ENCODE assay signal across 21 cellular contexts in the genomic region with DNA sequence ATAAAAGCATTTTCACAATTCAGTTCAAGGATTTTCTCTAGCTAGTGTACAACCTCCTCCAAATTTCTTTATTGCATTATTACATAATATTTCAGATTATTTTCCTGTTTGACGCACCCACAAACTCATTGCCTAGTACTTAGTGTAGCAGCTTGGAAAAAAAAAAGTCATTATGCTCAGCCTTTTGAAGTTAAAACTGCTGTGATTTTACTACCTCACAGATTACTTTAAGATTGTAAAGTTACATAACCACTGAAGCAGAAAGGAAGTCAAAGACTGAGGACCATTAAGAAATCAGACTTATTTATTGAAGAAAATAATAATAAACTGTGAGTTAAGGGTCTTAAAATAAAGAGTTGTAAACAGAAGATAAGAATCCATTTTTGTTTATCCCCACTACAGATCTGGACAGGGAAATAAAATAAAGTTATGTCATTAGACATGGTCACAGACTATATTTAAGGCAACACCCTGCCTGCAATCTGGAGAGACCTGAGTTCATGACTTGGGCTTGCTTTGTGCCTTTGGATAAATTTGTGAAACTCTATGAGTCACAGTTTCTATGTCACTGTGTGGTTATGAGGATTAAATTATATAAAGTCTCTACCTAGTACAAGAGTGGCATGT.
DNase-seq lines count a peak whose midpoint lies in the region; ATAC-seq and TF ChIP-seq lines count a peak whose summit lies in the region.
"Had no signal": no experiment of that assay in that cellular context is flagged by ENCODE, and none has a peak within 500 bp of the region (broad histone marks: within the 10 kb centered on the region; RNA-seq: fewer than 3 reads in every experiment).

No MANE protein-coding gene starts in this region.

- DNase-seq in epithelial cell of esophagus (ENCODE audit: low read depth) (peak; percentile 13), left kidney (ENCODE audit: low read depth, low spot score) (peak; percentile 65), renal cortical epithelial cell (ENCODE audit: low read depth) (peak; percentile 66), NCI-H1048 (lab: John Stamatoyannopoulos, UW) (no peak)
- no peak for DNase-seq in NK-92 treated with Interleukin-12 subunit alpha and Interleukin-12 subunit beta, amount 100 ng/mL, for 24 hours (lab: John Stamatoyannopoulos, UW)
- no peak for DNase-seq in activated T-helper 2 cell treated with anti-CD3 and anti-CD28 coated beads, Interferon-gamma antibody, Interleukin-2, Interleukin-4, amounts not matched to agents 10 μg/mL and 5 μg/mL and 100 μg/mL, durations not matched to agents 14 hours and 24 hours and 36 hours (ENCODE audit: low spot score)
- DNase-seq: DMS79 treated with DMSO at 0.1 percent for 48 hours, H9, IMR-90, MV-4-11, NCI-H1694, NCI-H2081, NCI-H2171, NCI-H524 treated with DMSO at 0.1 percent for 48 hours, NCI-H82, OCI-M1, SJCRH30 had no signal

- no peak overlapping the region for H3K4me3 Mint-ChIP-seq in activated T-helper 2 cell treated with anti-CD3 and anti-CD28 coated beads, Interferon-gamma antibody, Interleukin-2, Interleukin-4, amounts not matched to agents 10 μg/mL and 5 μg/mL and 100 μg/mL, durations not matched to agents 14 hours and 24 hours and 36 hours (ENCODE audit: low read depth)
- H3K4me3 Mint-ChIP-seq: B cell, H9 had no signal

- no peaks in the 10 kb centered on the region for H3K9me3 ChIP-seq in HEK293 (ENCODE audit: control insufficient read depth, insufficient read depth, low read depth, low read length)
- H3K9me3 ChIP-seq: SJCRH30 had no signal

- no peak overlapping the region for H3K27ac ChIP-seq in HEK293 (ENCODE audit: extremely low read depth, low read depth, low read length)
- H3K27ac ChIP-seq: KMS-11, SJCRH30 had no signal

- H3K36me3 ChIP-seq in HEK293 (ENCODE audit: control insufficient read depth in 2 of 2, insufficient read depth in 1 of 2, low read length in 2 of 2): no peaks in the 10 kb centered on the region
- H3K36me3 ChIP-seq: SJCRH30 had no signal

- ATAC-seq in HG02623 (IDR thresholded peaks at IDR 0.05; ENCODE audit: unreplicated experiment): no peak

- H3K4me3 ChIP-seq in HEK293 (ENCODE audit: low read depth, low read length) (no peak overlapping the region), epithelial cell of esophagus (ENCODE audit: low read length) (no peak overlapping the region)
- H3K4me3 ChIP-seq: SJCRH30 had no signal

- no peaks in the 10 kb centered on the region for H3K27me3 Mint-ChIP-seq in activated T-helper 2 cell treated with anti-CD3 and anti-CD28 coated beads, Interferon-gamma antibody, Interleukin-2, Interleukin-4, amounts not matched to agents 10 μg/mL and 5 μg/mL and 100 μg/mL, durations not matched to agents 14 hours and 24 hours and 36 hours (ENCODE audit: low read depth)
- H3K27me3 Mint-ChIP-seq: B cell had no signal

- no peaks in the 10 kb centered on the region for H3K4me1 Mint-ChIP-seq in activated T-helper 2 cell treated with anti-CD3 and anti-CD28 coated beads, Interferon-gamma antibody, Interleukin-2, Interleukin-4, amounts not matched to agents 10 μg/mL and 5 μg/mL and 100 μg/mL, durations not matched to agents 14 hours and 24 hours and 36 hours (ENCODE audit: low read depth)
- H3K4me1 Mint-ChIP-seq: B cell had no signal

- H3K27ac Mint-ChIP-seq in activated T-helper 2 cell treated with anti-CD3 and anti-CD28 coated beads, Interferon-gamma antibody, Interleukin-2, Interleukin-4, amounts not matched to agents 10 μg/mL and 5 μg/mL and 100 μg/mL, durations not matched to agents 14 hours and 24 hours and 36 hours: no peak overlapping the region
- H3K27ac Mint-ChIP-seq: B cell, H9 had no signal

- intact Hi-C loops in activated T-helper 2 cell treated with anti-CD3 and anti-CD28 coated beads, Interferon-gamma antibody, Interleukin-2, Interleukin-4, amounts not matched to agents 10 μg/mL and 5 μg/mL and 100 μg/mL, durations not matched to agents 14 hours and 24 hours and 36 hours (cut with micrococcal nuclease): no loop called here

- POLR2A ChIA-PET in HEK293 (lab: Yijun Ruan, JAX): no interaction called here

- H3K9me3 Mint-ChIP-seq in activated T-helper 2 cell treated with anti-CD3 and anti-CD28 coated beads, Interferon-gamma antibody, Interleukin-2, Interleukin-4, amounts not matched to agents 10 μg/mL and 5 μg/mL and 100 μg/mL, durations not matched to agents 14 hours and 24 hours and 36 hours: peaks cover 43% of the 10 kb centered on the region
- H3K9me3 Mint-ChIP-seq: H9 had no signal

- CTCF ChIA-PET in HEK293 (lab: Yijun Ruan, JAX): no interaction called here

- TF ChIP-seq CTCF in HEK293 (tag by site-specific recombination; IDR thresholded peaks at IDR 0.05) (no peak), epithelial cell of esophagus (IDR thresholded peaks at IDR 0.05; ENCODE audit: insufficient read depth, low read depth, low read length, missing control alignments) (no peak)

- no peaks in the 10 kb centered on the region for H3K4me1 ChIP-seq in HEK293 (ENCODE audit: control insufficient read depth, insufficient read depth, low read length)

- no peaks in the 10 kb centered on the region for H3K36me3 Mint-ChIP-seq in activated T-helper 2 cell treated with anti-CD3 and anti-CD28 coated beads, Interferon-gamma antibody, Interleukin-2, Interleukin-4, amounts not matched to agents 10 μg/mL and 5 μg/mL and 100 μg/mL, durations not matched to agents 14 hours and 24 hours and 36 hours (ENCODE audit: low read depth)

TF ChIP-seq in HEK293, 187 proteins besides CTCF, POLR2A, EP300 and RAD21 (continues in another document):
- TF ChIP-seq ZNF530 (tag by site-specific recombination; IDR thresholded peaks at IDR 0.05; ENCODE audit: low read depth): no peak
- TF ChIP-seq ZNF707 (tag by site-specific recombination; IDR thresholded peaks at IDR 0.05): no peak
- TF ChIP-seq, protein P1, sequence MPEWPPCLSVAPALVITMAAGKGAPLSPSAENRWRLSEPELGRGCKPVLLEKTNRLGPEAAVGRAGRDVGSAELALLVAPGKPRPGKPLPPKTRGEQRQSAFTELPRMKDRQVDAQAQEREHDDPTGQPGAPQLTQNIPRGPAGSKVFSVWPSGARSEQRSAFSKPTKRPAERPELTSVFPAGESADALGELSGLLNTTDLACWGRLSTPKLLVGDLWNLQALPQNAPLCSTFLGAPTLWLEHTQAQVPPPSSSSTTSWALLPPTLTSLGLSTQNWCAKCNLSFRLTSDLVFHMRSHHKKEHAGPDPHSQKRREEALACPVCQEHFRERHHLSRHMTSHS (tag by site-specific recombination; IDR thresholded peaks at IDR 0.05): no peak
- TF ChIP-seq, protein P2, sequence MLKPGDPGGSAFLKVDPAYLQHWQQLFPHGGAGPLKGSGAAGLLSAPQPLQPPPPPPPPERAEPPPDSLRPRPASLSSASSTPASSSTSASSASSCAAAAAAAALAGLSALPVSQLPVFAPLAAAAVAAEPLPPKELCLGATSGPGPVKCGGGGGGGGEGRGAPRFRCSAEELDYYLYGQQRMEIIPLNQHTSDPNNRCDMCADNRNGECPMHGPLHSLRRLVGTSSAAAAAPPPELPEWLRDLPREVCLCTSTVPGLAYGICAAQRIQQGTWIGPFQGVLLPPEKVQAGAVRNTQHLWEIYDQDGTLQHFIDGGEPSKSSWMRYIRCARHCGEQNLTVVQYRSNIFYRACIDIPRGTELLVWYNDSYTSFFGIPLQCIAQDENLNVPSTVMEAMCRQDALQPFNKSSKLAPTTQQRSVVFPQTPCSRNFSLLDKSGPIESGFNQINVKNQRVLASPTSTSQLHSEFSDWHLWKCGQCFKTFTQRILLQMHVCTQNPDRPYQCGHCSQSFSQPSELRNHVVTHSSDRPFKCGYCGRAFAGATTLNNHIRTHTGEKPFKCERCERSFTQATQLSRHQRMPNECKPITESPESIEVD (tag by site-specific recombination; IDR thresholded peaks at IDR 0.05): peak; percentile 70
- TF ChIP-seq OSR2 (tag by site-specific recombination; IDR thresholded peaks at IDR 0.05): 0 out of 2 replicates have a peak, but pooled peaks have one; percentile 16
- TF ChIP-seq TCF7L2 (IDR thresholded peaks at IDR 0.05; ENCODE audit: borderline replicate concordance, low read depth, low read length): peak; percentile 86
- 0 out of 2 replicates have a peak, but pooled peaks have one; percentile 23 for TF ChIP-seq FEZF1 (tag by site-specific recombination; IDR thresholded peaks at IDR 0.05)
- no peak for TF ChIP-seq ZNF114 (tag by site-specific recombination; IDR thresholded peaks at IDR 0.05)
- peak; percentile 51 for TF ChIP-seq WT1 (tag by site-specific recombination; IDR thresholded peaks at IDR 0.05)
- TF ChIP-seq, protein P3, sequence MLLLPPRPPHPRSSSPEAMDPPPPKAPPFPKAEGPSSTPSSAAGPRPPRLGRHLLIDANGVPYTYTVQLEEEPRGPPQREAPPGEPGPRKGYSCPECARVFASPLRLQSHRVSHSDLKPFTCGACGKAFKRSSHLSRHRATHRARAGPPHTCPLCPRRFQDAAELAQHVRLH (tag by site-specific recombination; IDR thresholded peaks at IDR 0.05): no peak
- TF ChIP-seq, protein P4, sequence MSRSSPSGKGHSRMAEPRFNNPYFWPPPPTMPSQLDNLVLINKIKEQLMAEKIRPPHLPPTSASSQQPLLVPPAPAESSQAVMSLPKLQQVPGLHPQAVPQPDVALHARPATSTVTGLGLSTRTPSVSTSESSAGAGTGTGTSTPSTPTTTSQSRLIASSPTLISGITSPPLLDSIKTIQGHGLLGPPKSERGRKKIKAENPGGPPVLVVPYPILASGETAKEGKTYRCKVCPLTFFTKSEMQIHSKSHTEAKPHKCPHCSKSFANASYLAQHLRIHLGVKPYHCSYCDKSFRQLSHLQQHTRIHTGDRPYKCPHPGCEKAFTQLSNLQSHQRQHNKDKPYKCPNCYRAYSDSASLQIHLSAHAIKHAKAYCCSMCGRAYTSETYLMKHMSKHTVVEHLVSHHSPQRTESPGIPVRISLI (tag by site-specific recombination; IDR thresholded peaks at IDR 0.05): no peak
- no peak for TF ChIP-seq ZNF621 (tag by site-specific recombination; IDR thresholded peaks at IDR 0.05)
- TF ChIP-seq ZBTB1 (tag by site-specific recombination; IDR thresholded peaks at IDR 0.05): no peak
- TF ChIP-seq, protein P5, sequence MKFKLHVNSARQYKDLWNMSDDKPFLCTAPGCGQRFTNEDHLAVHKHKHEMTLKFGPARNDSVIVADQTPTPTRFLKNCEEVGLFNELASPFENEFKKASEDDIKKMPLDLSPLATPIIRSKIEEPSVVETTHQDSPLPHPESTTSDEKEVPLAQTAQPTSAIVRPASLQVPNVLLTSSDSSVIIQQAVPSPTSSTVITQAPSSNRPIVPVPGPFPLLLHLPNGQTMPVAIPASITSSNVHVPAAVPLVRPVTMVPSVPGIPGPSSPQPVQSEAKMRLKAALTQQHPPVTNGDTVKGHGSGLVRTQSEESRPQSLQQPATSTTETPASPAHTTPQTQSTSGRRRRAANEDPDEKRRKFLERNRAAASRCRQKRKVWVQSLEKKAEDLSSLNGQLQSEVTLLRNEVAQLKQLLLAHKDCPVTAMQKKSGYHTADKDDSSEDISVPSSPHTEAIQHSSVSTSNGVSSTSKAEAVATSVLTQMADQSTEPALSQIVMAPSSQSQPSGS (tag by site-specific recombination; IDR thresholded peaks at IDR 0.05; ENCODE audit: low read depth): no peak
- TF ChIP-seq ZNF549 (tag by site-specific recombination; IDR thresholded peaks at IDR 0.05): no peak
- TF ChIP-seq MZF1 (tag by site-specific recombination; IDR thresholded peaks at IDR 0.05; ENCODE audit: borderline replicate concordance): no peak

Comparison
In these comparisons a context has a peak if more than half of its experiments do, and no peak if none do; other contexts are left out.
1. DNase-seq: peak in epithelial cell of esophagus (single experiment), left kidney (single experiment) and renal cortical epithelial cell (single experiment); none in NK-92 treated with Interleukin-12 subunit alpha and Interleukin-12 subunit beta, amount 100 ng/mL, for 24 hours (single experiment), activated T-helper 2 cell treated with anti-CD3 and anti-CD28 coated beads, Interferon-gamma antibody, Interleukin-2, Interleukin-4, amounts not matched to agents 10 μg/mL and 5 μg/mL and 100 μg/mL, durations not matched to agents 14 hours and 24 hours and 36 hours (single experiment) and NCI-H1048 (single experiment).